Comparison of ENCODE assay signal across 8 cellular contexts in genomic region chr3:42654331-42655201, GRCh38. TPM values are rescaled to one million over a fixed set of nuclear protein-coding genes. Genes with fewer than 3 reads are reported as not detected.
DNase-seq lines count a peak whose midpoint lies in the region; TF ChIP-seq lines count a peak whose summit lies in the region.

No MANE protein-coding gene starts in this region.

- H3K36me3 ChIP-seq in left ventricle myocardium inferior: peaks cover 16% of the 10 kb centered on the region
- no peaks in the 10 kb centered on the region for H3K36me3 ChIP-seq in ovary

- H3K27me3 ChIP-seq in left ventricle myocardium inferior (ENCODE audit: low read depth): no peaks in the 10 kb centered on the region
- no peaks in the 10 kb centered on the region for H3K27me3 ChIP-seq in ovary

- peak; percentile 2 for DNase-seq in NCI-H1694 (lab: John Stamatoyannopoulos, UW)
- no peak for DNase-seq in NCI-H1694 treated with DMSO at 0.1 percent for 48 hours (lab: John Stamatoyannopoulos, UW)
- peak; percentile 61 for DNase-seq in left ventricle myocardium inferior
- DNase-seq in ovary: peak; percentile 73 to 84 (median 79)
- no peak for DNase-seq in NCI-H2171 (lab: John Stamatoyannopoulos, UW)
- DNase-seq in NCI-H2107 treated with DMSO at 0.1 percent for 48 hours (lab: John Stamatoyannopoulos, UW; ENCODE audit: unreplicated experiment): no peak

- 0 to 1% (median 0%) methylated on average over 11 to 94 of the region's 94 CpGs for WGBS in ovary, 3 donors

- intact Hi-C loops in left ventricle myocardium inferior (cut with micrococcal nuclease): loop anchor here (10.0 kb wide), 1 partner anchor 90 kb away; no protein-coding TSS in a partner anchor
- intact Hi-C loops in ovary (cut with DNase I): loop anchor here in 2 of 4 donors (5.0 to 10.0 kb wide), 2 partner anchors 52 to 90 kb away; partner anchors contain the start of gene NKTR (in 1 of the 2)

- H3K4me1 ChIP-seq in left ventricle myocardium inferior (peaks cover 76% of the 10 kb centered on the region), ovary (ENCODE audit: insufficient read depth) (peaks cover 16% of the 10 kb centered on the region)

- H3K4me3 ChIP-seq in left ventricle myocardium inferior (peak overlapping the region; percentile 81), ovary (peak overlapping the region; percentile 88)

- TF ChIP-seq CTCF in LNCAP (IDR thresholded peaks at IDR 0.05) (peak; percentile 34; the same call in 1 of the 2 replicates), left ventricle myocardium inferior (IDR thresholded peaks at IDR 0.05; ENCODE audit: borderline replicate concordance) (no peak), ovary (IDR thresholded peaks at IDR 0.05) (no peak)

- no peak for TF ChIP-seq POLR2A in ovary (IDR thresholded peaks at IDR 0.05)

- H3K27ac ChIP-seq in angular gyrus (ENCODE audit: low read depth, low read length) (peak overlapping the region; percentile 93), left ventricle myocardium inferior (replicated peaks) (peak overlapping the region; percentile 96), ovary (peak overlapping the region; percentile 95 to 98)

- H3K9me3 ChIP-seq in left ventricle myocardium inferior (replicated peaks) (no peaks in the 10 kb centered on the region), ovary (no peaks in the 10 kb centered on the region)

- TF ChIP-seq EP300 in ovary (IDR thresholded peaks at IDR 0.05): no peak

RNA-seq across cellular contexts. Expression of gene ZBTB47, which starts 1.1 kb away (rescaled TPM):
- total RNA-seq in left ventricle myocardium inferior (118 TPM), ovary (10 to 100 TPM; 14.1 to 41.9 (median 35.1) TPM)
- 10 to 100 TPM in 1 of 2 donors, 1 to 10 TPM in 1; 7.7 to 18.8 TPM for polyA plus RNA-seq in ovary

RNA-seq across cellular contexts. Expression of gene KLHL40, which starts 30.8 kb away (rescaled TPM):
- total RNA-seq in left ventricle myocardium inferior (0.22 TPM), ovary (not detected)
- polyA plus RNA-seq in ovary: not detected

RNA-seq across cellular contexts. Expression of gene HHATL, which starts 48.0 kb away (rescaled TPM):
- total RNA-seq in left ventricle myocardium inferior: 552 TPM
- total RNA-seq in ovary: 1 to 10 TPM in 1 of 7 donors, under 1 TPM in 2, not detected in 4; 0.25 to 1.3 (median 0.79) TPM
- under 1 TPM in 1 of 2 donors, not detected in 1; 0.12 TPM for polyA plus RNA-seq in ovary

RNA-seq across cellular contexts. Expression of gene NKTR, which starts 54.1 kb away (rescaled TPM):
- total RNA-seq in left ventricle myocardium inferior (20.0 TPM), ovary (100 to 1,000 TPM in 1 of 7 donors, 10 to 100 TPM in 6; 68.6 to 114 (median 89.7) TPM)
- 10 to 100 TPM; 26.2 to 61.5 TPM for polyA plus RNA-seq in ovary

Comparison
In these comparisons a context has a peak if more than half of its experiments do, and no peak if none do; other contexts are left out.
1. DNase-seq: peak in NCI-H1694 (single experiment), left ventricle myocardium inferior (single experiment) and ovary (5 of 5); none in NCI-H1694 treated with DMSO at 0.1 percent for 48 hours (single experiment), NCI-H2171 (single experiment) and NCI-H2107 treated with DMSO at 0.1 percent for 48 hours (single experiment).
2. RNA of gene HHATL, which starts 48.0 kb away (total RNA-seq): 552 TPM in left ventricle myocardium inferior (single experiment); 0.25 to 1.3 TPM in ovary; every median in the first group is over 100 times any median in the second.
3. Peak in every context shown above with its lines, with median percentiles within 50 percentile points of each other: H3K27ac ChIP-seq.